ENCODE assay signal across 2 cellular contexts in the genomic region with DNA sequence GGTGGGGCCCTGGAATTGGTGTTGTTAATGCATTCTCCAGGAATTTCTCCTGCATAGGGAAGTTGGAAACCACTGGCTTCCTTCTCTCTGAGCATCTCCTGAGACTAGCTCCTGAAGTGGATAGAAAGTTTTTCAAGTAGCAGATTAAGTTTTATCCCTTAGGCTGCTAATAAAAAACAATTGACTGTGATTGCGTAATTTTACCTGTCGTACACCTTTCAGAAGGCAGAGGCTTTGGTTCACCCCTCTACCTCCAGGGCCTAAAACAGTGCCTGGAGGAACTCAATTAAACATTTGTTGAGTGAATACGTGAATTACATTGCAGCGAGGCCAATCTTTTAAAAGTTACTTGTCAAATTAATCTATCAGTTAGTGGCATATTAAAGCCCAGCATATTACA.
A peak's percentile ranks its signal among the peaks of the same experiment; 100 is the strongest.
TF ChIP-seq lines count a peak whose summit lies in the region.

No MANE protein-coding gene starts in this region.

TF ChIP-seq in IMR-90, 13 proteins besides CTCF, POLR2A, EP300 and RAD21:
- TF ChIP-seq MXI1 (IDR thresholded peaks at IDR 0.05; ENCODE audit: borderline replicate concordance, low read depth, low read length), result no peak
- peak; percentile 92 for TF ChIP-seq CEBPB (IDR thresholded peaks at IDR 0.05; ENCODE audit: low read depth, low read length)

TF ChIP-seq in K562, 482 proteins besides CTCF, POLR2A, EP300 and RAD21:
- TF ChIP-seq, protein P1, sequence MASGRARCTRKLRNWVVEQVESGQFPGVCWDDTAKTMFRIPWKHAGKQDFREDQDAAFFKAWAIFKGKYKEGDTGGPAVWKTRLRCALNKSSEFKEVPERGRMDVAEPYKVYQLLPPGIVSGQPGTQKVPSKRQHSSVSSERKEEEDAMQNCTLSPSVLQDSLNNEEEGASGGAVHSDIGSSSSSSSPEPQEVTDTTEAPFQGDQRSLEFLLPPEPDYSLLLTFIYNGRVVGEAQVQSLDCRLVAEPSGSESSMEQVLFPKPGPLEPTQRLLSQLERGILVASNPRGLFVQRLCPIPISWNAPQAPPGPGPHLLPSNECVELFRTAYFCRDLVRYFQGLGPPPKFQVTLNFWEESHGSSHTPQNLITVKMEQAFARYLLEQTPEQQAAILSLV (tag; IDR thresholded peaks at IDR 0.05), result 0 out of 2 replicates have a peak, but pooled peaks have one; percentile 32
- TF ChIP-seq CEBPG (CRISPR knock-in tag; IDR thresholded peaks at IDR 0.05), result peak; percentile 50
- TF ChIP-seq CEBPG (tag; conservative IDR thresholded peaks at IDR 0.05 in 1 of 2, IDR thresholded peaks at IDR 0.05 in 1 of 2), result peak; percentile 63 to 96; a peak in 3 of 4 replicates
- TF ChIP-seq CHAMP1 (IDR thresholded peaks at IDR 0.05), result no peak
- peak; percentile 95 for TF ChIP-seq CEBPB (tag; IDR thresholded peaks at IDR 0.05)
